8 cellular contexts compared by ENCODE assay signal in the genomic region with DNA sequence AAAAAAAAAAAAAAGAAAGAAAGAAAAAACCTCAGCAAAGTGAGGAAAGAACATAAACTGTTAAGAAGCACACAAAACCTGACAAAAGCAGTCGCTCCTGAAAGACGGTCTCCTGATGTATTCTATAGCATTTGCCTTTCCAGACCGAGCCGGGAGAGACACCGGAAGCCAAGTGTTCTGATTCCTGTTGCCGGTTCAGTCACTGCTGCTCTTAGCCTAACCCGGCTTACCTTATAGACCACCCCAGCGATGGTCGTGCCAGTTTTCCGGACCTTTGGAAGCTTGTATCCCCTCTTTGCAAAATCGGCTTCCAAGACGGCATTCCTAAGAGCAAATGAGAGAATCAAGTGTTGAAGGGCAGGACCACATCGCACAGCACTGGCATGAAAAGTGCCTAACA. TPM values are rescaled to one million over a fixed set of nuclear protein-coding genes. Genes with fewer than 3 reads are reported as not detected.
DNase-seq lines count a peak whose midpoint lies in the region; ATAC-seq, FAIRE-seq and TF ChIP-seq lines count a peak whose summit lies in the region.

No MANE protein-coding gene starts in this region.

- H3K27me3 Mint-ChIP-seq in activated CD4-positive, alpha-beta T cell treated with anti-CD3 and anti-CD28 coated beads for 36 hours: no peaks in the 10 kb centered on the region
- H3K27me3 Mint-ChIP-seq in activated T-helper 2 cell treated with anti-CD3 and anti-CD28 coated beads, Interferon-gamma antibody, Interleukin-2, Interleukin-4, amounts not matched to agents 10 μg/mL and 5 μg/mL and 100 μg/mL, durations not matched to agents 14 hours and 24 hours and 36 hours (ENCODE audit: low read depth): no peaks in the 10 kb centered on the region

- peaks cover 43% of the 10 kb centered on the region for H3K4me1 Mint-ChIP-seq in activated CD4-positive, alpha-beta T cell treated with anti-CD3 and anti-CD28 coated beads for 36 hours
- peaks cover 34% of the 10 kb centered on the region for H3K4me1 Mint-ChIP-seq in activated T-helper 2 cell treated with anti-CD3 and anti-CD28 coated beads, Interferon-gamma antibody, Interleukin-2, Interleukin-4, amounts not matched to agents 10 μg/mL and 5 μg/mL and 100 μg/mL, durations not matched to agents 14 hours and 24 hours and 36 hours (ENCODE audit: low read depth)

- no peaks in the 10 kb centered on the region for H3K27me3 ChIP-seq in suprapubic skin

- FAIRE-seq in kidney (lab: Jason Lieb, UNC): no peak

- intact Hi-C loops in activated CD4-positive, alpha-beta T cell treated with anti-CD3 and anti-CD28 coated beads for 36 hours (cut with DNase I, micrococcal nuclease): loop anchor here (1.0 to 10.0 kb wide), 11 partner anchors 244 to 1290 kb away; a partner anchor contains a TSS
- intact Hi-C loops in activated T-helper 2 cell treated with anti-CD3 and anti-CD28 coated beads, Interferon-gamma antibody, Interleukin-2, Interleukin-4, amounts not matched to agents 10 μg/mL and 5 μg/mL and 100 μg/mL, durations not matched to agents 14 hours and 24 hours and 36 hours (cut with micrococcal nuclease): loop anchor here (2.0 to 10.0 kb wide), 3 partner anchors 20 to 528 kb away; a partner anchor contains a TSS
- intact Hi-C loops in kidney (cut with DNase I): no loop called here

- H3K4me1 ChIP-seq in kidney (ENCODE audit: control insufficient read depth in 1 of 2, insufficient read depth in 1 of 2, low read depth in 1 of 2, low read length in 2 of 2) (peaks cover 6 to 10% of the 10 kb centered on the region in 2 donors), suprapubic skin (peaks cover 13% of the 10 kb centered on the region)

- H3K36me3 ChIP-seq in kidney (ENCODE audit: control insufficient read depth in 1 of 2, insufficient read depth in 2 of 2, low read length in 2 of 2): peaks cover 14 to 28% of the 10 kb centered on the region in 2 donors
- H3K36me3 ChIP-seq in suprapubic skin: peaks cover 34% of the 10 kb centered on the region

- peaks cover 4% of the 10 kb centered on the region for H3K9me3 Mint-ChIP-seq in activated CD4-positive, alpha-beta T cell treated with anti-CD3 and anti-CD28 coated beads for 36 hours (ENCODE audit: low read depth)
- peaks cover 4% of the 10 kb centered on the region for H3K9me3 Mint-ChIP-seq in activated T-helper 2 cell treated with anti-CD3 and anti-CD28 coated beads, Interferon-gamma antibody, Interleukin-2, Interleukin-4, amounts not matched to agents 10 μg/mL and 5 μg/mL and 100 μg/mL, durations not matched to agents 14 hours and 24 hours and 36 hours

- POLR2A ChIA-PET in activated CD4-positive, alpha-beta T cell treated with anti-CD3 and anti-CD28 coated beads for 36 hours (lab: Charles Lee): interaction anchor here (0.6 kb wide), 1 partner anchor 198 kb away, joined by 6 read pairs; no protein-coding TSS in a partner anchor

- TF ChIP-seq EP300 in suprapubic skin (IDR thresholded peaks at IDR 0.05): no peak

- no peak for DNase-seq in activated CD4-positive, alpha-beta T cell treated with anti-CD3 and anti-CD28 coated beads for 36 hours
- DNase-seq in activated CD4-positive, alpha-beta T cell treated with anti-CD3 and anti-CD28 coated beads, Interleukin-2, amount 50 U/mL, for 1 hour: no peak
- no peak for DNase-seq in activated T-helper 2 cell treated with anti-CD3 and anti-CD28 coated beads, Interferon-gamma antibody, Interleukin-2, Interleukin-4, amounts not matched to agents 10 μg/mL and 5 μg/mL and 100 μg/mL, durations not matched to agents 14 hours and 24 hours and 36 hours (ENCODE audit: low spot score)
- no peak for DNase-seq in kidney
- no peak for DNase-seq in suprapubic skin (ENCODE audit: low spot score in 2 of 2)
- DNase-seq in NCI-H1092 treated with DMSO at 0.1 percent for 48 hours (lab: John Stamatoyannopoulos, UW): no peak

- H3K4me3 Mint-ChIP-seq in activated CD4-positive, alpha-beta T cell treated with anti-CD3 and anti-CD28 coated beads for 36 hours: peak overlapping the region; percentile 93
- peak overlapping the region; percentile 98 for H3K4me3 Mint-ChIP-seq in activated T-helper 2 cell treated with anti-CD3 and anti-CD28 coated beads, Interferon-gamma antibody, Interleukin-2, Interleukin-4, amounts not matched to agents 10 μg/mL and 5 μg/mL and 100 μg/mL, durations not matched to agents 14 hours and 24 hours and 36 hours (ENCODE audit: low read depth)

- H3K9me3 ChIP-seq in kidney (ENCODE audit: control insufficient read depth in 1 of 2, low read length in 2 of 2) (no peaks in the 10 kb centered on the region), suprapubic skin (no peaks in the 10 kb centered on the region)

- TF ChIP-seq POLR2A in suprapubic skin (IDR thresholded peaks at IDR 0.05): no peak

- no peak for ATAC-seq in activated CD4-positive, alpha-beta T cell treated with anti-CD3 and anti-CD28 coated beads for 36 hours
- ATAC-seq in HG03565 (IDR thresholded peaks at IDR 0.05; ENCODE audit: unreplicated experiment): no peak
- no peak for ATAC-seq in HG02610 (IDR thresholded peaks at IDR 0.05; ENCODE audit: unreplicated experiment)

- peak overlapping the region; percentile 89 for H3K27ac Mint-ChIP-seq in activated CD4-positive, alpha-beta T cell treated with anti-CD3 and anti-CD28 coated beads for 36 hours
- peak overlapping the region; percentile 96 for H3K27ac Mint-ChIP-seq in activated T-helper 2 cell treated with anti-CD3 and anti-CD28 coated beads, Interferon-gamma antibody, Interleukin-2, Interleukin-4, amounts not matched to agents 10 μg/mL and 5 μg/mL and 100 μg/mL, durations not matched to agents 14 hours and 24 hours and 36 hours

- TF ChIP-seq CTCF in kidney (IDR thresholded peaks at IDR 0.05; ENCODE audit: borderline replicate concordance, extremely low read depth, insufficient read depth): no peak
- no peak for TF ChIP-seq CTCF in suprapubic skin (IDR thresholded peaks at IDR 0.05)

- peak overlapping the region; percentile 30 to 80 for H3K9ac ChIP-seq in kidney (ENCODE audit: low read length in 2 of 2)

- 12% methylated on average over 13 of the region's 13 CpGs for WGBS in suprapubic skin

- CTCF ChIA-PET in activated CD4-positive, alpha-beta T cell treated with anti-CD3 and anti-CD28 coated beads for 36 hours (lab: Charles Lee): interaction anchor here (0.7 to 1.3 kb wide), 4 partner anchors 26 to 1075 kb away, joined by 3 to 4 read pairs (median 3); no protein-coding TSS in a partner anchor

- peaks cover 40% of the 10 kb centered on the region for H3K36me3 Mint-ChIP-seq in activated CD4-positive, alpha-beta T cell treated with anti-CD3 and anti-CD28 coated beads for 36 hours (ENCODE audit: low read depth)
- H3K36me3 Mint-ChIP-seq in activated T-helper 2 cell treated with anti-CD3 and anti-CD28 coated beads, Interferon-gamma antibody, Interleukin-2, Interleukin-4, amounts not matched to agents 10 μg/mL and 5 μg/mL and 100 μg/mL, durations not matched to agents 14 hours and 24 hours and 36 hours (ENCODE audit: low read depth): peaks cover 50% of the 10 kb centered on the region

- no peak overlapping the region for H3K27ac ChIP-seq in kidney (ENCODE audit: low read depth in 2 of 2, low read length in 2 of 2)
- H3K27ac ChIP-seq in suprapubic skin: peak overlapping the region; percentile 60

- H3K4me3 ChIP-seq in kidney (ENCODE audit: low read length in 2 of 2) (peak overlapping the region; percentile 88 to 94), suprapubic skin (peak overlapping the region; percentile 65)

RNA-seq across cellular contexts. Expression of a gene that starts 0.6 kb away (rescaled TPM):
- total RNA-seq in activated CD4-positive, alpha-beta T cell treated with anti-CD3 and anti-CD28 coated beads for 36 hours: 100 to 1,000 TPM; 143 to 164 TPM
- total RNA-seq in activated T-helper 2 cell treated with anti-CD3 and anti-CD28 coated beads, Interferon-gamma antibody, Interleukin-2, Interleukin-4, amounts not matched to agents 10 μg/mL and 5 μg/mL and 100 μg/mL, durations not matched to agents 14 hours and 24 hours and 36 hours: 205 and 211 TPM in 2 replicates
- total RNA-seq in kidney: 105 TPM
- polyA plus RNA-seq in kidney (ENCODE audit: insufficient read depth, low read depth, low replicate concordance): 250 TPM
- total RNA-seq in suprapubic skin: 100 to 1,000 TPM; 125 to 226 (median 176) TPM

RNA-seq across cellular contexts. Expression of a gene that starts 35.6 kb away (rescaled TPM):
- total RNA-seq in activated CD4-positive, alpha-beta T cell treated with anti-CD3 and anti-CD28 coated beads for 36 hours: not detected
- not detected in 2 replicates for total RNA-seq in activated T-helper 2 cell treated with anti-CD3 and anti-CD28 coated beads, Interferon-gamma antibody, Interleukin-2, Interleukin-4, amounts not matched to agents 10 μg/mL and 5 μg/mL and 100 μg/mL, durations not matched to agents 14 hours and 24 hours and 36 hours
- total RNA-seq in kidney (not detected), suprapubic skin (1 to 10 TPM in 1 of 4 donors, under 1 TPM in 1, not detected in 2; 0.31 to 7.7 TPM)
- polyA plus RNA-seq in kidney (ENCODE audit: insufficient read depth, low read depth, low replicate concordance): not detected
